In the genomic region with DNA sequence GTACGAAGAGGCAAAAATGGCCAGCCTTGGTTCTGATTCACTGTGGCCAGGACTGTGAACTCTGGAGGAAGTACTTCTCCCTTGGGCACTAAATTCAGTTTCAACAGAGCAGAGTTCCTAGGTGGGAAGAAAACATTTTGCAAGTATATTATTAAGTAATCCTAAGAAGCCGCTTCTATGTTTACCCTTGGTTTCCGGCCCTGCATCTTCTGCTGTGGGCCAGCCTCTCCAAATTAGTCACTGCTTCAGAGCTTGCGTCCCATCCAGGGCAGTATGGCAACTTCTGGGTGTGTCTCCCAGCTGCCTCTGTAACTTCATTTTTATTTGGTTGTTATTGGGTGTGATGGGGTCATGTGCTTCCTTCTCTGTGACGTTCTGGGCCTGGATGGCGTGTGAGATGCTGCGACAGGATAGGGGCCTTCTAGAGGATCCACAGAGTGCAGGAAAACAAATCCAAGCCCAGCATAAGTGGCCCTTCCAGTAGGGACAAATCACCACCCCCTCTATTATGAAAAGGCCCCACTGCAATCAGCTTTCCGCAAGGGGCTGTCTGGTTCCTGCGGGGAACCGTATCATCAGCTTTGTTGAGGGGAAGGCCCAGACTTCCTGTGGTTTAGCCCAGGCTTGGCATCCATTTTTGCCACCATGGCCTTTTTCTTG, we compare ENCODE assay signal across 8 cellular contexts. TPM values are rescaled to one million over a fixed set of nuclear protein-coding genes. Genes with fewer than 3 reads are reported as not detected.
DNase-seq lines count a peak whose midpoint lies in the region; ATAC-seq and TF ChIP-seq lines count a peak whose summit lies in the region.

No MANE protein-coding gene starts in this region.

- H3K36me3 ChIP-seq in adipocyte (ENCODE audit: control insufficient read depth, insufficient read depth, low read length, severe bottlenecking) (peaks cover 7% of the 10 kb centered on the region), neuronal stem cell (replicated peaks in 1 of 2; ENCODE audit: control insufficient read depth in 2 of 2, insufficient read depth in 2 of 2, low read length in 2 of 2) (peaks cover 14 to 85% of the 10 kb centered on the region in 2 donors)

- H3K27ac ChIP-seq in neuronal stem cell (replicated peaks; ENCODE audit: low read length) = no peak overlapping the region

- no peak overlapping the region for H3K4me2 ChIP-seq in neuronal stem cell (ENCODE audit: insufficient read depth, low read length, poor library complexity, severe bottlenecking)

- peak; percentile 16 for DNase-seq in adipocyte (ENCODE audit: low read depth)
- DNase-seq in sciatic nerve (ENCODE audit: low spot score) = no peak
- no peak for DNase-seq in OCI-M1 (lab: John Stamatoyannopoulos, UW)
- no peak for DNase-seq in neuronal stem cell (ENCODE audit: low spot score)
- DNase-seq in NCI-H1092 (lab: John Stamatoyannopoulos, UW) = no peak
- DNase-seq in omental fat pad (ENCODE audit: low spot score) = no peak

- WGBS in neuronal stem cell (ENCODE audit: extremely low coverage in 2 of 2, insufficient read length in 2 of 2, insufficient replicate concordance in 1 of 2), 2 donors = no CpG with 5 or more reads among the region's 10 CpGs

- H3K27ac Mint-ChIP-seq in T-helper 1 cell treated with Interleukin-12 subunit alpha and Interleukin-12 subunit beta and Interleukin-4 antibody, amounts not matched to agents 30 μg/mL and 1 μg/mL, for 36 hours = peak overlapping the region; percentile 96

- ATAC-seq in GM19043 (IDR thresholded peaks at IDR 0.05; ENCODE audit: low read depth, unreplicated experiment) (peak; percentile 58), sciatic nerve (peak; percentile 49), omental fat pad (ENCODE audit: low FRiP score) (no peak)

- no peak overlapping the region for H3K23ac ChIP-seq in neuronal stem cell (ENCODE audit: low read depth, low read length, poor library complexity)

- no peak overlapping the region for H2BK5ac ChIP-seq in neuronal stem cell (ENCODE audit: low read length)

- no peak overlapping the region for H4K8ac ChIP-seq in neuronal stem cell (ENCODE audit: low read depth, low read length)

- no peak overlapping the region for H3K9ac ChIP-seq in adipocyte (ENCODE audit: low read length)
- no peak overlapping the region for H3K9ac ChIP-seq in neuronal stem cell (ENCODE audit: low read depth, low read length, poor library complexity)

- H3K36me3 Mint-ChIP-seq in T-helper 1 cell treated with Interleukin-12 subunit alpha and Interleukin-12 subunit beta and Interleukin-4 antibody, amounts not matched to agents 30 μg/mL and 1 μg/mL, for 36 hours (ENCODE audit: low read depth) = peaks cover 46% of the 10 kb centered on the region

- no peak overlapping the region for H4K91ac ChIP-seq in neuronal stem cell (ENCODE audit: low read depth, low read length, poor library complexity)

- TF ChIP-seq CTCF in omental fat pad (IDR thresholded peaks at IDR 0.05) = no peak

- intact Hi-C loops in sciatic nerve (cut with DNase I) = no loop called here

- no peaks in the 10 kb centered on the region for H3K79me1 ChIP-seq in neuronal stem cell (ENCODE audit: low read depth, low read length)

- H3K4me3 ChIP-seq in adipocyte (ENCODE audit: low read length) = no peak overlapping the region
- H3K4me3 ChIP-seq in neuronal stem cell (ENCODE audit: low read length in 2 of 2) = no peak overlapping the region

- peak overlapping the region; percentile 94 for H3K4me3 Mint-ChIP-seq in T-helper 1 cell treated with Interleukin-12 subunit alpha and Interleukin-12 subunit beta and Interleukin-4 antibody, amounts not matched to agents 30 μg/mL and 1 μg/mL, for 36 hours

- no peaks in the 10 kb centered on the region for H3K27me3 Mint-ChIP-seq in T-helper 1 cell treated with Interleukin-12 subunit alpha and Interleukin-12 subunit beta and Interleukin-4 antibody, amounts not matched to agents 30 μg/mL and 1 μg/mL, for 36 hours (ENCODE audit: low read depth)

- no peak overlapping the region for H2AFZ ChIP-seq in neuronal stem cell (ENCODE audit: low read length)

- H3K4me1 Mint-ChIP-seq in T-helper 1 cell treated with Interleukin-12 subunit alpha and Interleukin-12 subunit beta and Interleukin-4 antibody, amounts not matched to agents 30 μg/mL and 1 μg/mL, for 36 hours (ENCODE audit: low read depth) = peaks cover 66% of the 10 kb centered on the region

- no peak overlapping the region for H3K4ac ChIP-seq in neuronal stem cell (ENCODE audit: low read length)

- H2BK15ac ChIP-seq in neuronal stem cell (ENCODE audit: low read length) = no peak overlapping the region

- H2BK120ac ChIP-seq in neuronal stem cell (ENCODE audit: low read depth, low read length) = no peak overlapping the region

- no peak overlapping the region for H2AK5ac ChIP-seq in neuronal stem cell (ENCODE audit: low read depth, low read length)

- no peaks in the 10 kb centered on the region for H3K9me3 Mint-ChIP-seq in T-helper 1 cell treated with Interleukin-12 subunit alpha and Interleukin-12 subunit beta and Interleukin-4 antibody, amounts not matched to agents 30 μg/mL and 1 μg/mL, for 36 hours

- H3K9me3 ChIP-seq in adipocyte (ENCODE audit: control insufficient read depth, low read length) = no peaks in the 10 kb centered on the region
- no peaks in the 10 kb centered on the region for H3K9me3 ChIP-seq in neuronal stem cell (replicated peaks in 1 of 2; ENCODE audit: control insufficient read depth in 2 of 2, insufficient read depth in 1 of 2, low read depth in 1 of 2, low read length in 2 of 2)

- H2BK12ac ChIP-seq in neuronal stem cell (ENCODE audit: low read length) = no peak overlapping the region

- no peak overlapping the region for H3K18ac ChIP-seq in neuronal stem cell (ENCODE audit: low read length)

- H3K27me3 ChIP-seq in adipocyte (replicated peaks; ENCODE audit: control insufficient read depth, insufficient read depth, low read length) (no peaks in the 10 kb centered on the region), neuronal stem cell (ENCODE audit: control insufficient read depth in 3 of 3, insufficient read depth in 3 of 3, low read depth in 1 of 3, low read length in 3 of 3) (no peaks in the 10 kb centered on the region)

- H3K14ac ChIP-seq in neuronal stem cell (ENCODE audit: low read length) = no peak overlapping the region

- H3K4me1 ChIP-seq in adipocyte (ENCODE audit: control insufficient read depth, insufficient read depth, low read length) (peaks cover 9% of the 10 kb centered on the region), neuronal stem cell (ENCODE audit: control insufficient read depth in 2 of 2, insufficient read depth in 1 of 2, low read depth in 1 of 2, low read length in 2 of 2) (peaks cover 7 to 11% of the 10 kb centered on the region in 2 donors)

RNA-seq across cellular contexts. Expression of a gene that starts 55.1 kb away (rescaled TPM):
- total RNA-seq in sciatic nerve (2.4 TPM), omental fat pad (under 1 TPM in 3 of 4 donors, not detected in 1; 0.48 to 0.79 (median 0.69) TPM)
- polyA plus RNA-seq in neuronal stem cell (2013, experiment 1 of 2) = 0.01 TPM
- polyA plus RNA-seq in neuronal stem cell (2013, experiment 2 of 2) = not detected
